In the genomic region with DNA sequence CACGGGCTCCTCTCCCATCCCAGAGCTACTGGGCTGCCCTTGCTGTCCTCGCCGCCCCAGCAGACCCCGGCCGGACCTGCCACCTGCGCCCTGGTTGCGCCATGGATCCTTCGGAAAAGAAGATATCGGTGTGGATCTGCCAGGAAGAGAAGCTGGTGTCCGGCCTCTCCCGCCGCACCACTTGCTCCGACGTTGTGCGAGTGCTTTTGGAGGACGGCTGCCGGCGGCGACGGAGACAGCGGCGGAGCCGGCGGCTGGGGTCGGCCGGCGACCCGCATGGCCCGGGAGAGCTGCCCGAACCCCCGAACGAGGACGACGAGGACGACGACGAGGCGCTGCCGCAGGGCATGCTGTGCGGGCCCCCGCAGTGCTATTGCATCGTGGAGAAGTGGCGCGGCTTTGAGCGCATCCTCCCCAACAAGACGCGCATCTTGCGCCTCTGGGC, we compare ENCODE assay signal across 10 cellular contexts. TPM values are rescaled to one million over a fixed set of nuclear protein-coding genes. Genes with fewer than 3 reads are reported as not detected.
DNase-seq lines count a peak whose midpoint lies in the region; ATAC-seq and TF ChIP-seq lines count a peak whose summit lies in the region.
"Had no signal": no experiment of that assay in that cellular context is flagged by ENCODE, and none has a peak within 500 bp of the region (broad histone marks: within the 10 kb centered on the region; RNA-seq: fewer than 3 reads in every experiment).

No MANE protein-coding gene starts in this region.

- H3K27me3 Mint-ChIP-seq in Calu3 (ENCODE audit: unreplicated experiment): no peaks in the 10 kb centered on the region

- WGBS in psoas muscle, 3 donors: 0 to 1% (median 0%) methylated on average over 22 to 48 of the region's 48 CpGs

- TF ChIP-seq CTCF in Calu3 (IDR thresholded peaks at IDR 0.05; ENCODE audit: unreplicated experiment) (no peak), left ventricle myocardium inferior (IDR thresholded peaks at IDR 0.05; ENCODE audit: borderline replicate concordance) (no peak), psoas muscle (IDR thresholded peaks at IDR 0.05) (no peak)

- peaks cover 60% of the 10 kb centered on the region for H3K4me1 Mint-ChIP-seq in Calu3 (ENCODE audit: low read depth, unreplicated experiment)
- H3K4me1 Mint-ChIP-seq: memory B cell had no signal

- intact Hi-C loops in Calu3 (cut with micrococcal nuclease; ENCODE audit: unreplicated experiment): no loop called here
- intact Hi-C loops in left ventricle myocardium inferior (cut with micrococcal nuclease): no loop called here
- intact Hi-C loops in psoas muscle (cut with DNase I): no loop called here
- intact Hi-C loops in posterior vena cava (cut with DNase I): no loop called here

- H3K27me3 ChIP-seq in left ventricle myocardium inferior (ENCODE audit: low read depth) (peaks cover 96% of the 10 kb centered on the region), psoas muscle (ENCODE audit: insufficient read depth in 3 of 3, low read length in 2 of 3) (peaks cover 3 to 78% (median 29%) of the 10 kb centered on the region in 3 donors)

- ATAC-seq in psoas muscle: peak in 2 of 4 donors; percentile 21 to 23

- peak overlapping the region; percentile 83 for H3K4me3 Mint-ChIP-seq in Calu3 (ENCODE audit: low read depth, unreplicated experiment)
- H3K4me3 Mint-ChIP-seq: memory B cell had no signal

- H3K9me3 ChIP-seq in left ventricle myocardium inferior (replicated peaks): no peaks in the 10 kb centered on the region
- H3K9me3 ChIP-seq in psoas muscle: no peaks in the 10 kb centered on the region

- peak overlapping the region; percentile 67 for H3K4me3 ChIP-seq in left ventricle myocardium inferior
- H3K4me3 ChIP-seq in psoas muscle: peak overlapping the region; percentile 65

- BruUV-seq in Calu3 (replicated peaks; lab: Mats Ljungman, UMichigan): TSS peak; percentile 60

- H3K27ac Mint-ChIP-seq in Calu3 (ENCODE audit: unreplicated experiment): peak overlapping the region; percentile 36
- H3K27ac Mint-ChIP-seq: memory B cell had no signal

- H3K27ac ChIP-seq in left ventricle myocardium inferior (replicated peaks) (peak overlapping the region; percentile 38), psoas muscle (no peak overlapping the region)

- no peak for DNase-seq in Calu3
- peak; percentile 76 for DNase-seq in NCI-H69 (lab: John Stamatoyannopoulos, UW)
- no peak for DNase-seq in left ventricle myocardium inferior
- peak in 1 of 2 donors; percentile 50 for DNase-seq in psoas muscle
- DNase-seq in AML-193 (lab: John Stamatoyannopoulos, UW): no peak
- no peak for DNase-seq in NCI-H82 (lab: John Stamatoyannopoulos, UW)
- DNase-seq in posterior vena cava (ENCODE audit: low spot score): no peak
- DNase-seq in dedifferentiated amniotic fluid mesenchymal stem cell (ENCODE audit: extremely low spot score): no peak

- CTCF ChIA-PET in Calu3 (lab: Charles Lee): interaction anchor here (0.7 to 2.7 kb wide), 4 partner anchors 29 to 166 kb away, joined by 3 to 8 read pairs (median 3); no protein-coding TSS in a partner anchor

- no peaks in the 10 kb centered on the region for H3K9me3 Mint-ChIP-seq in Calu3 (ENCODE audit: low read depth, unreplicated experiment)
- H3K9me3 Mint-ChIP-seq: memory B cell had no signal

- peaks cover 46% of the 10 kb centered on the region for H3K36me3 Mint-ChIP-seq in Calu3 (ENCODE audit: insufficient read depth, unreplicated experiment)
- H3K36me3 Mint-ChIP-seq: memory B cell had no signal

- H3K4me1 ChIP-seq in left ventricle myocardium inferior: peaks cover 39% of the 10 kb centered on the region
- H3K4me1 ChIP-seq in psoas muscle: peaks cover 17% of the 10 kb centered on the region

- no peaks in the 10 kb centered on the region for H3K36me3 ChIP-seq in left ventricle myocardium inferior
- no peaks in the 10 kb centered on the region for H3K36me3 ChIP-seq in psoas muscle (ENCODE audit: insufficient read depth in 1 of 2, low read depth in 1 of 2)

RNA-seq across cellular contexts. Expression of gene RASSF10, which starts 0.4 kb away (rescaled TPM):
- 8.7 and 10.0 TPM in 2 replicates for total RNA-seq in Calu3 (2022)
- total RNA-seq in left ventricle myocardium inferior: 0.25 TPM
- total RNA-seq in psoas muscle: under 1 TPM; 0.26 to 0.49 (median 0.37) TPM
- polyA plus RNA-seq in psoas muscle: under 1 TPM; 0.03 to 0.17 (median 0.09) TPM
- under 1 TPM; 0.19 to 0.90 TPM for total RNA-seq in posterior vena cava
- total RNA-seq: G401 had no signal
